Comparison of ENCODE assay signal across 8 cellular contexts in genomic region chr4:182144621-182145359, GRCh38.
DNase-seq lines count a peak whose midpoint lies in the region; ATAC-seq, FAIRE-seq and TF ChIP-seq lines count a peak whose summit lies in the region.

No MANE protein-coding gene starts in this region.

- POLR2A ChIA-PET in RWPE1 (lab: Yijun Ruan, JAX; ENCODE audit: low non-redundant PET): no interaction called here

- H3K27ac ChIP-seq in RWPE1 (peak overlapping the region; percentile 92), pancreas (no peak overlapping the region)

- H3K4me1 ChIP-seq in pancreas: peaks cover 3 to 5% (median 3%) of the 10 kb centered on the region in 3 donors

- H3K4me3 ChIP-seq in fibroblast of mammary gland (ENCODE audit: control insufficient read depth, low read depth, low read length) (peak overlapping the region; percentile 76), pancreas (peak overlapping the region; percentile 47 to 62 (median 53))

- peak; percentile 38 for DNase-seq in AG08396 (ENCODE audit: low spot score)
- peak; percentile 42 for DNase-seq in RWPE1 (ENCODE audit: low spot score)
- peak; percentile 14 for DNase-seq in fibroblast of mammary gland (ENCODE audit: low read depth)
- DNase-seq in pancreas: peak in 1 of 6 donors; percentile 55
- DNase-seq in central memory CD4-positive, alpha-beta T cell: no peak
- no peak for DNase-seq in globus pallidus (ENCODE audit: low spot score)

- TF ChIP-seq CTCF in RWPE1 (conservative IDR thresholded peaks at IDR 0.05; ENCODE audit: low read depth) (no peak), fibroblast of mammary gland (conservative IDR thresholded peaks at IDR 0.05; ENCODE audit: control insufficient read depth, insufficient read depth, low read depth, low read length) (no peak), pancreas (IDR thresholded peaks at IDR 0.05) (no peak)

- peaks cover 0 to 50% (median 10%) of the 10 kb centered on the region in 4 donors for H3K27me3 ChIP-seq in pancreas

- CTCF ChIA-PET in RWPE1 (lab: Yijun Ruan, JAX): no interaction called here

- no peak for FAIRE-seq in pancreas (lab: Jason Lieb, UNC)

- no peaks in the 10 kb centered on the region for H3K9me3 ChIP-seq in pancreas

- ATAC-seq in GM19025 (IDR thresholded peaks at IDR 0.05; ENCODE audit: low read depth, unreplicated experiment) (peak; percentile 38), pancreas (peak in 1 of 4 donors; percentile 53), GM21360 (IDR thresholded peaks at IDR 0.05; ENCODE audit: unreplicated experiment) (no peak)

- H3K36me3 ChIP-seq in pancreas: no peaks in the 10 kb centered on the region

- 2% methylated on average over 47 to 95 of the region's 95 CpGs for WGBS in pancreas, 2 donors

- intact Hi-C loops in pancreas (cut with DNase I): no loop called here

Comparison
In these comparisons a context has a peak if more than half of its experiments do, and no peak if none do; other contexts are left out.
1. DNase-seq: peak in AG08396 (single experiment), RWPE1 (single experiment) and fibroblast of mammary gland (single experiment); none in central memory CD4-positive, alpha-beta T cell (single experiment) and globus pallidus (single experiment).